7 cellular contexts compared by ENCODE assay signal in genomic region chr6:43143235-43144124, GRCh38.
DNase-seq lines count a peak whose midpoint lies in the region; ATAC-seq lines count a peak whose summit lies in the region.

No MANE protein-coding gene starts in this region.

- ATAC-seq in GM18498 (IDR thresholded peaks at IDR 0.05; ENCODE audit: unreplicated experiment): peak; percentile 81

- H3K9ac ChIP-seq in NT2/D1 (ENCODE audit: insufficient read length, low read depth): peak overlapping the region; percentile 15

- no peaks in the 10 kb centered on the region for H3K9me3 ChIP-seq in NT2/D1 (ENCODE audit: insufficient read depth, low read length)

- H3K27me3 ChIP-seq in NT2/D1 (ENCODE audit: insufficient read depth, insufficient read length): no peaks in the 10 kb centered on the region

- no peak overlapping the region for H3K4me3 ChIP-seq in NT2/D1 (ENCODE audit: insufficient read length, low read depth)

- peaks cover 68% of the 10 kb centered on the region for H3K36me3 ChIP-seq in NT2/D1 (ENCODE audit: insufficient read depth, insufficient read length, low read length)

- DNase-seq in HS-27A (ENCODE audit: low read depth) (peak; percentile 57), NT2/D1 (ENCODE audit: low read depth, low spot score) (peak; percentile 84), epidermal melanocyte (ENCODE audit: insufficient read length, low spot score) (peak; percentile 97), middle frontal gyrus (ENCODE audit: extremely low spot score, low spot score) (peak; percentile 69)
- peak; percentile 92 for DNase-seq in activated CD8-positive, alpha-beta memory T cell treated with anti-CD3 and anti-CD28 coated beads, Interleukin-2, amount 50 U/mL, for 48 hours
- peak; percentile 67 to 72 for DNase-seq in stimulated activated CD8-positive, alpha-beta memory T cell treated with anti-CD3 and anti-CD28 coated beads, Interleukin-2, amount 100 ng/mL, for 48 hours (ENCODE audit: low read depth in 2 of 2)

- peaks cover 5% of the 10 kb centered on the region for H3K4me1 ChIP-seq in NT2/D1 (ENCODE audit: insufficient read depth, insufficient read length)
